In the genomic region with DNA sequence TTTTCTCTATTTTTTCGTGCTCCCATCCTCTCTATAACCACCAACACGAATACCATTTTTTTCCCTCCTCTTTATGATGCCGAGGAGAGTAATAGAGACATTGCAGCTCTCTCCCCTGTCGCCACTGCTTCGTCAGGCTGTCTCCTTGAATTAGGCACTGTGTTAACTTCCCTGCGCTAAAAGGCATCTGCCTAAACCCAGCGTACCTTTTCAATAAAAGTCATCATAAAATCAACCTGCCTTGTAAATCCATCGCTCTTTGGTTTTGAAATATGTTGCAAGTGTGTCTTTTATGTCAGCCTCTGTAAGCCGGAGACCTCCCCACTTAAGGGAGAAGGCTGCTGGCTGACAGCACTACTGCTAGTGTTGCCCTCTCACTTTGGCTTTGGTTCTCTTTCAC, we compare ENCODE assay signal across 23 cellular contexts.
"Had no signal": no experiment of that assay in that cellular context is flagged by ENCODE, and none has a peak within 500 bp of the region (broad histone marks: within the 10 kb centered on the region; RNA-seq: fewer than 3 reads in every experiment).

No MANE protein-coding gene starts in this region.

- H3K4me2 ChIP-seq: SK-N-SH had no signal

- H3K9me2 ChIP-seq: SK-N-SH had no signal

- H3K27me3 ChIP-seq: MG63 had no signal

- DNase-seq: activated CD4-positive, alpha-beta T cell treated with anti-CD3 and anti-CD28 coated beads for 48 hours; activated CD4-positive, alpha-beta T cell treated with anti-CD3 and anti-CD28 coated beads, Interleukin-2, amount 50 U/mL, for 4 hours; activated CD4-positive, CD25-positive, alpha-beta regulatory T cell treated with anti-CD3 and anti-CD28 coated beads, Interleukin-2, amount 50 U/mL, for 72 hours; activated CD8-positive, alpha-beta memory T cell treated with anti-CD3 and anti-CD28 coated beads, Interleukin-2, amount 50 U/mL, for 48 hours; activated CD8-positive, alpha-beta T cell treated with anti-CD3 and anti-CD28 coated beads, Interleukin-2, amount 10 ng/mL, durations not matched to agents 7 days and 5 days; activated T-cell treated with anti-CD3 and anti-CD28 coated beads, Interleukin-2, amount 50 U/mL, for 1 hour; KBM-7; MG63; NCI-H1048; NCI-H146; NCI-H187 treated with DMSO at 0.1 percent for 48 hours; NCI-H2081 treated with DMSO at 0.1 percent for 48 hours; NCI-H446; NCI-H524; NCI-H774; Peyer's patch; Right ventricle myocardium superior; SJCRH30; SK-N-SH; SW 1271 had no signal

- H3K4me1 ChIP-seq: SJCRH30 had no signal

- ATAC-seq: activated CD8-positive, alpha-beta T cell treated with anti-CD3 and anti-CD28 coated beads, Interleukin-2, amount 10 ng/mL, durations not matched to agents 7 days and 5 days; WTC11 had no signal

- H3K9ac ChIP-seq: SK-N-SH had no signal

- H3K9me3 ChIP-seq: ascending aorta, MG63, Peyer's patch, SJCRH30, SK-N-SH had no signal

- H3K27ac ChIP-seq: ascending aorta, Peyer's patch, RWPE1, SJCRH30 had no signal

- H3K4me3 ChIP-seq: ascending aorta, MG63, Peyer's patch, SJCRH30 had no signal

- H3K36me3 ChIP-seq: ascending aorta, MG63, Peyer's patch, SJCRH30 had no signal
